23 cellular contexts compared by ENCODE assay signal in the genomic region with DNA sequence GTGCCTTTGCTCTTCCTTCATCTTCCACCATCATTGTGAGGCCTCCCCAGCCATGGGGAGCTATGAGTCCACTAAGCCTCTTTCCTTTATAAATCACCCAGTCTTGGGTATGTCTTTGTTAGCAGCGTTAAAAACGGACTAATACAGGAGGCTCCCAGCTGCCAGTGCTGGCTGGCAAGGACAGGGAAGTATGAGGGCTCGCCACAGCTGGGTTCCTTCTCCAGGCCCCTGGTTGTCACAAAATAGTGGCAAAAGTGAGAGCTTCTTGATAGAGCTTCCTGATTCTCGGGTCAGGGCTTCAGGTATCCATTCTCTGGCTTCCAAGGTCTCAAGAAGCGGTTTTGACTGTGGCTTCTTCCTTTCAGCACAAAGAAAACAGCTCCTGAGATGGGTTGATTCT.
DNase-seq lines count a peak whose midpoint lies in the region; ATAC-seq and TF ChIP-seq lines count a peak whose summit lies in the region.
"Had no signal": no experiment of that assay in that cellular context is flagged by ENCODE, and none has a peak within 500 bp of the region (broad histone marks: within the 10 kb centered on the region; RNA-seq: fewer than 3 reads in every experiment).

No MANE protein-coding gene starts in this region.

- no peak overlapping the region for H3K4me3 ChIP-seq in endodermal cell (ENCODE audit: low read length)
- H3K4me3 ChIP-seq: GM23248, HAP-1, K562, PC-9, SJSA1 had no signal

- peaks cover 7% of the 10 kb centered on the region for H3K36me3 ChIP-seq in endodermal cell (ENCODE audit: control insufficient read depth, insufficient read depth, low read length)
- H3K36me3 ChIP-seq: BE2C had no signal

- H3K9me3 ChIP-seq in T-helper 17 cell (ENCODE audit: control insufficient read depth, low read length, poor library complexity, severe bottlenecking) = no peaks in the 10 kb centered on the region
- peaks cover 6% of the 10 kb centered on the region for H3K9me3 ChIP-seq in endodermal cell (ENCODE audit: control insufficient read depth, low read length)
- H3K9me3 ChIP-seq: BE2C, HAP-1, SJSA1 had no signal

- ATAC-seq in T-helper 17 cell (no peak), HG03139 (IDR thresholded peaks at IDR 0.05; ENCODE audit: unreplicated experiment) (no peak), left ventricle myocardium superior (no peak)
- ATAC-seq: K562 had no signal

- peaks cover 11% of the 10 kb centered on the region for H3K9me3 Mint-ChIP-seq in endodermal cell
- H3K9me3 Mint-ChIP-seq in type B pancreatic cell = peaks cover 6% of the 10 kb centered on the region

- 96 to 97% methylated on average over 3 to 5 of the region's 5 CpGs for WGBS in endodermal cell (ENCODE audit: insufficient coverage in 1 of 2, insufficient read length in 1 of 2), 2 experiments

- intact Hi-C loops in left ventricle myocardium superior (cut with micrococcal nuclease) (no loop called here), posterior cingulate gyrus (cut with DNase I) (no loop called here)

- H3K27ac Mint-ChIP-seq in T-helper 17 cell (peak overlapping the region; percentile 44), endodermal cell (no peak overlapping the region), type B pancreatic cell (no peak overlapping the region)

- no peak for TF ChIP-seq CTCF in endodermal cell (conservative IDR thresholded peaks at IDR 0.05)
- TF ChIP-seq CTCF in type B pancreatic cell (conservative IDR thresholded peaks at IDR 0.05) = no peak

- H3K9ac ChIP-seq in endodermal cell (ENCODE audit: extremely low read depth, low read length, poor library complexity, severe bottlenecking) = no peak overlapping the region
- H3K9ac ChIP-seq: GM23248 had no signal

- H3K4me3 Mint-ChIP-seq in T-helper 17 cell (no peak overlapping the region), endodermal cell (no peak overlapping the region), type B pancreatic cell (no peak overlapping the region)
- H3K4me3 Mint-ChIP-seq: CD4-positive, CD25-positive, alpha-beta regulatory T cell had no signal

- H3K27ac ChIP-seq in endodermal cell (ENCODE audit: low read depth, low read length) = no peak overlapping the region
- H3K27ac ChIP-seq: 22Rv1, GM23248, PC-9, SJSA1 had no signal

- H3K4me1 ChIP-seq in endodermal cell (ENCODE audit: control insufficient read depth, insufficient read depth, low read length) = no peaks in the 10 kb centered on the region
- H3K4me1 ChIP-seq: BE2C, HAP-1 had no signal

- peak; percentile 56 for DNase-seq in activated CD8-positive, alpha-beta memory T cell treated with anti-CD3 and anti-CD28 coated beads for 24 hours
- DNase-seq in activated CD8-positive, alpha-beta memory T cell treated with anti-CD3 and anti-CD28 coated beads, Interleukin-2, amount 50 U/mL, for 4 hours = no peak
- DNase-seq in T-helper 17 cell (no peak), endodermal cell (peak; percentile 17), type B pancreatic cell (ENCODE audit: extremely low spot score, unreplicated experiment) (peak; percentile 18), left ventricle myocardium superior (no peak), posterior cingulate gyrus (no peak)
- DNase-seq: BE2C, DMS153, DND-41, GM23248, NCI-H1105 treated with DMSO at 0.1 percent for 48 hours, NCI-H146, NCI-H2029, NCI-H526 treated with DMSO at 0.1 percent for 48 hours, PC-9, Right ventricle myocardium superior had no signal

- H3K36me3 Mint-ChIP-seq in T-helper 17 cell (ENCODE audit: low read depth) (peaks cover 2% of the 10 kb centered on the region), endodermal cell (ENCODE audit: low read depth) (peaks cover 25% of the 10 kb centered on the region), type B pancreatic cell (peaks cover 38% of the 10 kb centered on the region)
- H3K36me3 Mint-ChIP-seq: CD4-positive, CD25-positive, alpha-beta regulatory T cell had no signal

- H3K27me3 Mint-ChIP-seq in T-helper 17 cell = no peaks in the 10 kb centered on the region
- H3K27me3 Mint-ChIP-seq in endodermal cell (ENCODE audit: insufficient read depth) = no peaks in the 10 kb centered on the region
- H3K27me3 Mint-ChIP-seq in type B pancreatic cell = no peaks in the 10 kb centered on the region

- peaks cover 43% of the 10 kb centered on the region for H3K4me1 Mint-ChIP-seq in T-helper 17 cell
- peaks cover 1% of the 10 kb centered on the region for H3K4me1 Mint-ChIP-seq in endodermal cell
- peaks cover 17% of the 10 kb centered on the region for H3K4me1 Mint-ChIP-seq in type B pancreatic cell (ENCODE audit: unreplicated experiment)

- no peaks in the 10 kb centered on the region for H3K27me3 ChIP-seq in endodermal cell (ENCODE audit: control insufficient read depth, insufficient read depth, low read length, poor library complexity, severe bottlenecking)
- H3K27me3 ChIP-seq: BE2C, SJSA1 had no signal

Comparison
In these comparisons a context has a peak if more than half of its experiments do, and no peak if none do; other contexts are left out.
1. DNase-seq: peak in activated CD8-positive, alpha-beta memory T cell treated with anti-CD3 and anti-CD28 coated beads for 24 hours (single experiment), endodermal cell (single experiment) and type B pancreatic cell (single experiment); none in activated CD8-positive, alpha-beta memory T cell treated with anti-CD3 and anti-CD28 coated beads, Interleukin-2, amount 50 U/mL, for 4 hours (single experiment), T-helper 17 cell (0 of 3), left ventricle myocardium superior (single experiment) and posterior cingulate gyrus (0 of 10).